12 cellular contexts compared by ENCODE assay signal in genomic region chr20:50249447-50250388, GRCh38.
"Had no signal": no experiment of that assay in that cellular context is flagged by ENCODE, and none has a peak within 500 bp of the region (broad histone marks: within the 10 kb centered on the region; RNA-seq: fewer than 3 reads in every experiment).

No MANE protein-coding gene starts in this region.

- H3K9me3 Mint-ChIP-seq: activated CD4-positive, alpha-beta memory T cell treated with anti-CD3 and anti-CD28 coated beads for 36 hours; activated naive CD8-positive, alpha-beta T cell treated with anti-CD3 and anti-CD28 coated beads, Interleukin-2, amount 10 ng/mL, durations not matched to agents 7 days and 5 days; effector memory CD8-positive, alpha-beta T cell; nephron progenitor cell had no signal

- DNase-seq: activated CD4-positive, alpha-beta memory T cell treated with anti-CD3 and anti-CD28 coated beads for 36 hours; activated CD4-positive, CD25-positive, alpha-beta regulatory T cell treated with anti-CD3 and anti-CD28 coated beads, Interleukin-2, amount 50 U/mL, for 72 hours; activated gamma-delta T cell treated with Interleukin-2 at 50 U/mL for 16 hours; activated naive CD8-positive, alpha-beta T cell treated with anti-CD3 and anti-CD28 coated beads, Interleukin-2, amount 10 ng/mL, durations not matched to agents 7 days and 5 days; activated T-cell treated with anti-CD3 and anti-CD28 coated beads, Interleukin-2, amount 50 U/mL, for 48 hours; cortex of kidney; effector memory CD8-positive, alpha-beta T cell; hippocampal formation; nephron progenitor cell; ovary had no signal

- FAIRE-seq: astrocyte had no signal

- H3K27me3 ChIP-seq: ovary, tibial nerve had no signal

- ATAC-seq: effector memory CD8-positive, alpha-beta T cell had no signal

- H3K36me3 Mint-ChIP-seq: activated CD4-positive, alpha-beta memory T cell treated with anti-CD3 and anti-CD28 coated beads for 36 hours; activated naive CD8-positive, alpha-beta T cell treated with anti-CD3 and anti-CD28 coated beads, Interleukin-2, amount 10 ng/mL, durations not matched to agents 7 days and 5 days had no signal

- H3K27ac Mint-ChIP-seq: activated CD4-positive, alpha-beta memory T cell treated with anti-CD3 and anti-CD28 coated beads for 36 hours; activated naive CD8-positive, alpha-beta T cell treated with anti-CD3 and anti-CD28 coated beads, Interleukin-2, amount 10 ng/mL, durations not matched to agents 7 days and 5 days; effector memory CD8-positive, alpha-beta T cell had no signal

- H3K9me3 ChIP-seq: ovary, tibial nerve had no signal

- H3K36me3 ChIP-seq: ovary, tibial nerve had no signal

- H3K27ac ChIP-seq: ovary had no signal

- H3K4me3 ChIP-seq: ovary, tibial nerve had no signal

- H3K4me3 Mint-ChIP-seq: activated CD4-positive, alpha-beta memory T cell treated with anti-CD3 and anti-CD28 coated beads for 36 hours; activated naive CD8-positive, alpha-beta T cell treated with anti-CD3 and anti-CD28 coated beads, Interleukin-2, amount 10 ng/mL, durations not matched to agents 7 days and 5 days; effector memory CD8-positive, alpha-beta T cell; nephron progenitor cell had no signal
